21 cellular contexts compared by ENCODE assay signal in the genomic region with DNA sequence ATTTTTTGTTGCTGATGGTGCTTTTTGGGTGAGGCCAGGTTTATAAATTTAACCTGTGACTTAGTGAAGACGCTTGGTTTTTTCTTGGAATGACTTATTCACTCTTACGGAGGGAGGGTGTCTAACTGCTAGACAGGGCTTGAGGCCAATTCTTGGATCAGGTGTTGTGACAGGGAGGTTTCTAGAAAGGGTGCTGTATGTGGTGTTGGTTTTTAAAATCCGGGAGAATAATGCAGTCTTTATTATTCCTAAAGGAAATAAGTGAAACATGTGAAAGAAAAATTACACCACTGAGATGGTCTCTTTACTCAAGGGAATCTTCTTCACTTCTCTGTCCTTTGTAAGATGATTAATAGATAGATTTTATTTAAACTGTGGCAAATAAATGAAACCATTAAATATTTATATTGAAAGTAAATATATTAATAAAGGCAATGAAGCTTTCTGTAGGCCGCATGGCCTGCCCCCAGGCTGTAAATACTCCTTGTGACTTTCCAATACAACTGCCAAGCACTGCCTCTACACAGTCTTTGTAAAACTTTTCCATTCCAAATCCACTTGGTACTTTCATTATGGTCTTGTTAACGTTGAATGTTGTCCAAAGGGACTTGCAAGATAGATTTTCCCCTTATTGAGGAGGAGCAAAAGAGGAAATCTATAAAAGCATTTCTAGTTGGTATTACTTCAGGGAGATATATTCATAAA.
"Had no signal": no experiment of that assay in that cellular context is flagged by ENCODE, and none has a peak within 500 bp of the region (broad histone marks: within the 10 kb centered on the region; RNA-seq: fewer than 3 reads in every experiment).

No MANE protein-coding gene starts in this region.

- DNase-seq: stimulated activated CD4-positive, alpha-beta T cell treated with anti-CD3 and anti-CD28 coated beads, Interleukin-2, amount 100 ng/mL, for 48 hours; stimulated activated CD4-positive, alpha-beta T cell treated with anti-CD3 and anti-CD28 coated beads, Interleukin-4, amount 100 ng/mL, for 1 hour; stimulated activated CD4-positive, alpha-beta T cell treated with anti-CD3 and anti-CD28 coated beads, Interleukin-4, amount 100 ng/mL, for 24 hours; stimulated activated CD4-positive, alpha-beta T cell treated with anti-CD3 and anti-CD28 coated beads, Interleukin-4, amount 100 ng/mL, for 4 hours; stimulated activated CD8-positive, alpha-beta memory T cell treated with anti-CD3 and anti-CD28 coated beads, Interleukin-4, amount 100 ng/mL, for 48 hours; stimulated activated naive B cell treated with anti-CD40 and anti-IgM and Interleukin-4, amounts not matched to agents 10 μg/mL and 1 μg/mL and 100 μg/mL, for 72 hours; stimulated activated naive CD4-positive, alpha-beta T cell; stimulated activated naive CD4-positive, alpha-beta T cell treated with Interleukin-2 at 50 U/mL for 16 hours; stimulated activated naive CD8-positive, alpha-beta T cell treated with anti-CD3 and anti-CD28 coated beads, Interleukin-15, amount 100 ng/mL, for 72 hours; stimulated activated naive CD8-positive, alpha-beta T cell treated with anti-CD3 and anti-CD28 coated beads, Interleukin-15, Interleukin-2, amounts not matched to agents 100 U/mL and 50 U/mL, for 24 hours; stomach; substantia nigra; testis; thyroid gland; tibial artery; transverse colon; trophoblast cell; upper lobe of left lung; upper lobe of right lung; uterus had no signal

- FAIRE-seq: urothelium cell line had no signal
